18 cellular contexts compared by ENCODE assay signal in the genomic region with DNA sequence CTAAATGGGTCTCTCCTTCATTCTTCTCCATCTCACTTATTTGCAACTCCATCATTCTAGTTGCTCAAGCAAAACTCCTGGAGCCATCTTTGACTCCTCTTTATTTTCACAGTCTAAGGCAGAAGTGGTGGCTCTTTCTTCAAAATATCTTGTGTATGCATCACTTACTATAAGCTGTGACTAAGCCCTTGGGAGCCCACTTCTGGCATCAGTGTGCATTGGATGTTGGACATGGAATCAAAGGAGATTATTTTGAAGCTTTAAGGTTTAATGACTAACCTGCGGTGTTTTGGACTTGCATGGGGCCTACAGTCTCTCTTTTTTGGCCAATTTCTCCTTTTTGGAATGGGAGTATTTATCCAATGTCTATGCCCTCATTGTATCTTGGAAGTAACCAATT.
A peak's percentile ranks its signal among the peaks of the same experiment; 100 is the strongest.
DNase-seq lines count a peak whose midpoint lies in the region; ATAC-seq and TF ChIP-seq lines count a peak whose summit lies in the region.
"Had no signal": no experiment of that assay in that cellular context is flagged by ENCODE, and none has a peak within 500 bp of the region (broad histone marks: within the 10 kb centered on the region; RNA-seq: fewer than 3 reads in every experiment).

No MANE protein-coding gene starts in this region.

- in situ Hi-C loops in astrocyte of the spinal cord (cut with HindIII; ENCODE audit: low sequenced_read_pairs), result no loop called here

- no peaks in the 10 kb centered on the region for H3K36me3 ChIP-seq in RWPE2 (ENCODE audit: low read depth)
- H3K36me3 ChIP-seq: BLaER1 had no signal

- no peak overlapping the region for H3K27ac ChIP-seq in RWPE2 (ENCODE audit: poor library complexity, severe bottlenecking)
- H3K27ac ChIP-seq: BLaER1, SK-N-MC had no signal

- no peak overlapping the region for H3K4me3 ChIP-seq in RWPE2 (ENCODE audit: severe bottlenecking)
- H3K4me3 ChIP-seq in astrocyte of the spinal cord (ENCODE audit: low read depth, low read length), result no peak overlapping the region
- H3K4me3 ChIP-seq: BLaER1, K562, SK-N-MC had no signal

- DNase-seq in HT1080 (ENCODE audit: low read depth), result peak; percentile 34
- DNase-seq in RWPE2 (ENCODE audit: low spot score), result no peak
- peak; percentile 9 for DNase-seq in astrocyte of the spinal cord (ENCODE audit: low read depth, low spot score)
- DNase-seq in non-pigmented ciliary epithelial cell (ENCODE audit: low read depth), result peak; percentile 5
- DNase-seq in Ammon's horn (ENCODE audit: low spot score), result no peak
- DNase-seq: CD4-positive, CD25-positive, alpha-beta regulatory T cell; DMS53; NCI-H2029; NCI-H510A; NCI-H69; SIG-M5 had no signal

- no peaks in the 10 kb centered on the region for H3K4me1 ChIP-seq in RWPE2 (ENCODE audit: insufficient read depth, poor library complexity, severe bottlenecking)
- H3K4me1 ChIP-seq: BLaER1 had no signal

- H3K9me3 ChIP-seq in RWPE2 (ENCODE audit: severe bottlenecking), result no peaks in the 10 kb centered on the region

- peak; percentile 41; the same call in 1 of the 3 replicates for ATAC-seq in RWPE2 (ENCODE audit: low read depth)
- ATAC-seq in HG03432 (IDR thresholded peaks at IDR 0.05; ENCODE audit: unreplicated experiment), result no peak
- no peak for ATAC-seq in GM19351 (IDR thresholded peaks at IDR 0.05; ENCODE audit: unreplicated experiment)
- ATAC-seq: HCT116, K562, Panc1 had no signal

- TF ChIP-seq CTCF in RWPE2 (IDR thresholded peaks at IDR 0.05; ENCODE audit: poor library complexity, severe bottlenecking) (no peak), astrocyte of the spinal cord (IDR thresholded peaks at IDR 0.05; ENCODE audit: low read depth, low read length) (no peak)

- H3K27me3 ChIP-seq in RWPE2 (ENCODE audit: insufficient read depth, poor library complexity, severe bottlenecking), result no peaks in the 10 kb centered on the region
- H3K27me3 ChIP-seq: BLaER1 had no signal

Comparison
In these comparisons a context has a peak if more than half of its experiments do, and no peak if none do; other contexts are left out.
1. DNase-seq: peak in HT1080 (single experiment), astrocyte of the spinal cord (single experiment) and non-pigmented ciliary epithelial cell (single experiment); none in RWPE2 (single experiment) and Ammon's horn (single experiment).